ENCODE assay signal across 8 cellular contexts in the genomic region with DNA sequence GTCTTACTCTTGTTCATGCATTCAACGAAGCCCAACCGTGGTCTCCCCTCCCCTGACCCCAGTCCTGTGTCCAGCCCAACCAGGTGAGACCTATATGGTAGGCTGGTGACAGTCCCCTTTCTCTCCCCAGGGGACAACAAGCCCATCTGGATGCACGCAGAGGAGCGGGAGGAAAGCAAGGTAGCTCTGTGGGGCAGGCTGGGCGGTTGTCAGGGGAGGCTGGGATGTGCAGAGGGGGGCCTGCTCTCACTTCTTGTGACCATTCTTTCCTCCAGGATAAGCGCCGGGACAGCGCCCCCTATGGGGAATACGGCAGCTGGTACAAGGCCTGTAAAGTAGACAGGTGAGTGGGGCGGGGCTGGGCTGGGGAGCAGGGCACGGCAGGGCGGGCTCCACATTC. TPM values are rescaled to one million over a fixed set of nuclear protein-coding genes. Genes with fewer than 3 reads are reported as not detected.
DNase-seq lines count a peak whose midpoint lies in the region; ATAC-seq and TF ChIP-seq lines count a peak whose summit lies in the region.

No MANE protein-coding gene starts in this region.

- no peak overlapping the region for H2AFZ ChIP-seq in neural cell (ENCODE audit: low read depth, low read length)

- no peak overlapping the region for H3K4me3 Mint-ChIP-seq in Calu3 (ENCODE audit: low read depth, unreplicated experiment)
- no peak overlapping the region for H3K4me3 Mint-ChIP-seq in activated T-helper 2 cell treated with anti-CD3 and anti-CD28 coated beads, Interferon-gamma antibody, Interleukin-2, Interleukin-4, amounts not matched to agents 10 μg/mL and 5 μg/mL and 100 μg/mL, durations not matched to agents 14 hours and 24 hours and 36 hours (ENCODE audit: low read depth)

- no peaks in the 10 kb centered on the region for H3F3A ChIP-seq in neural cell (ENCODE audit: insufficient read depth, low read length, poor library complexity, severe bottlenecking)

- H3K27me3 Mint-ChIP-seq in Calu3 (ENCODE audit: unreplicated experiment): no peaks in the 10 kb centered on the region
- H3K27me3 Mint-ChIP-seq in activated T-helper 2 cell treated with anti-CD3 and anti-CD28 coated beads, Interferon-gamma antibody, Interleukin-2, Interleukin-4, amounts not matched to agents 10 μg/mL and 5 μg/mL and 100 μg/mL, durations not matched to agents 14 hours and 24 hours and 36 hours (ENCODE audit: low read depth): no peaks in the 10 kb centered on the region

- no peak overlapping the region for H3K27ac Mint-ChIP-seq in Calu3 (ENCODE audit: unreplicated experiment)
- no peak overlapping the region for H3K27ac Mint-ChIP-seq in activated T-helper 2 cell treated with anti-CD3 and anti-CD28 coated beads, Interferon-gamma antibody, Interleukin-2, Interleukin-4, amounts not matched to agents 10 μg/mL and 5 μg/mL and 100 μg/mL, durations not matched to agents 14 hours and 24 hours and 36 hours

- no peak overlapping the region for H3K27ac ChIP-seq in neural cell (ENCODE audit: low read length)
- H3K27ac ChIP-seq in caudate nucleus (ENCODE audit: low read depth, low read length): no peak overlapping the region

- peak; percentile 40 for DNase-seq in Calu3
- peak; percentile 97 for DNase-seq in HuH-7 (ENCODE audit: low spot score)
- peak; percentile 29 for DNase-seq in activated T-helper 2 cell treated with anti-CD3 and anti-CD28 coated beads, Interferon-gamma antibody, Interleukin-2, Interleukin-4, amounts not matched to agents 10 μg/mL and 5 μg/mL and 100 μg/mL, durations not matched to agents 14 hours and 24 hours and 36 hours (ENCODE audit: low spot score)
- DNase-seq in caudate nucleus (lab: John Stamatoyannopoulos, UW): no peak
- no peak for DNase-seq in NCI-H1694 (lab: John Stamatoyannopoulos, UW)

- peaks cover 14% of the 10 kb centered on the region for H3K79me2 ChIP-seq in neural cell (replicated peaks; ENCODE audit: insufficient read depth, low read length)

- no peak for TF ChIP-seq EP300 in neural cell (conservative IDR thresholded peaks at IDR 0.05; ENCODE audit: poor library complexity, severe bottlenecking)

- peaks cover 16% of the 10 kb centered on the region for H3K4me1 Mint-ChIP-seq in Calu3 (ENCODE audit: low read depth, unreplicated experiment)
- peaks cover 17% of the 10 kb centered on the region for H3K4me1 Mint-ChIP-seq in activated T-helper 2 cell treated with anti-CD3 and anti-CD28 coated beads, Interferon-gamma antibody, Interleukin-2, Interleukin-4, amounts not matched to agents 10 μg/mL and 5 μg/mL and 100 μg/mL, durations not matched to agents 14 hours and 24 hours and 36 hours (ENCODE audit: low read depth)

- TF ChIP-seq RAD21 in neural cell (conservative IDR thresholded peaks at IDR 0.05): no peak

- no peaks in the 10 kb centered on the region for H3K27me3 ChIP-seq in neural cell (ENCODE audit: insufficient read depth, low read depth, low read length)

- H3K9me3 Mint-ChIP-seq in Calu3 (ENCODE audit: low read depth, unreplicated experiment): no peaks in the 10 kb centered on the region
- H3K9me3 Mint-ChIP-seq in activated T-helper 2 cell treated with anti-CD3 and anti-CD28 coated beads, Interferon-gamma antibody, Interleukin-2, Interleukin-4, amounts not matched to agents 10 μg/mL and 5 μg/mL and 100 μg/mL, durations not matched to agents 14 hours and 24 hours and 36 hours: no peaks in the 10 kb centered on the region

- H3K36me3 ChIP-seq in neural cell (ENCODE audit: insufficient read depth, low read length): peaks cover 3% of the 10 kb centered on the region

- peaks cover 2% of the 10 kb centered on the region for H4K20me1 ChIP-seq in neural cell (ENCODE audit: insufficient read depth)

- H3K4me3 ChIP-seq in neural cell (ENCODE audit: low read length): no peak overlapping the region

- H3K36me3 Mint-ChIP-seq in Calu3 (ENCODE audit: insufficient read depth, unreplicated experiment): peaks cover 72% of the 10 kb centered on the region
- peaks cover 40% of the 10 kb centered on the region for H3K36me3 Mint-ChIP-seq in activated T-helper 2 cell treated with anti-CD3 and anti-CD28 coated beads, Interferon-gamma antibody, Interleukin-2, Interleukin-4, amounts not matched to agents 10 μg/mL and 5 μg/mL and 100 μg/mL, durations not matched to agents 14 hours and 24 hours and 36 hours (ENCODE audit: low read depth)

- TF ChIP-seq CTCF in Calu3 (IDR thresholded peaks at IDR 0.05; ENCODE audit: unreplicated experiment): peak; percentile 14
- TF ChIP-seq CTCF in neural cell (IDR thresholded peaks at IDR 0.05; ENCODE audit: poor library complexity, severe bottlenecking): peak; percentile 39

- H3K9ac ChIP-seq in neural cell (ENCODE audit: low read length): no peak overlapping the region

- no peak for ATAC-seq in GM21723 (IDR thresholded peaks at IDR 0.05; ENCODE audit: unreplicated experiment)
- no peak for ATAC-seq in HG02870 (IDR thresholded peaks at IDR 0.05; ENCODE audit: unreplicated experiment)

- no peaks in the 10 kb centered on the region for H3K9me3 ChIP-seq in neural cell (ENCODE audit: low read length)

- intact Hi-C loops in Calu3 (cut with micrococcal nuclease; ENCODE audit: unreplicated experiment): no loop called here
- intact Hi-C loops in activated T-helper 2 cell treated with anti-CD3 and anti-CD28 coated beads, Interferon-gamma antibody, Interleukin-2, Interleukin-4, amounts not matched to agents 10 μg/mL and 5 μg/mL and 100 μg/mL, durations not matched to agents 14 hours and 24 hours and 36 hours (cut with micrococcal nuclease): loop anchor here (5.0 kb wide), 1 partner anchor 213 kb away; the partner anchor contains the start of gene SF3B2

- BruUV-seq in Calu3 (replicated peaks; lab: Mats Ljungman, UMichigan): no TSS peak

- CTCF ChIA-PET in Calu3 (lab: Charles Lee): interaction anchor here (0.7 kb wide), 1 partner anchor 43 kb away, joined by 3 read pairs; no protein-coding TSS in a partner anchor

- no peaks in the 10 kb centered on the region for H3K9me2 ChIP-seq in neural cell (ENCODE audit: insufficient read depth, low read length)

- H3K4me2 ChIP-seq in neural cell (ENCODE audit: low read length): no peak overlapping the region

TF ChIP-seq in neural cell, 6 proteins besides CTCF, POLR2A, EP300 and RAD21 (continues in another document):
- TF ChIP-seq SMC3 (conservative IDR thresholded peaks at IDR 0.05; ENCODE audit: poor library complexity) (no peak), TAF1 (IDR thresholded peaks at IDR 0.05; ENCODE audit: low read depth) (no peak), POLR2AphosphoS5 (IDR thresholded peaks at IDR 0.05) (no peak), EZH2 (IDR thresholded peaks at IDR 0.05; ENCODE audit: borderline replicate concordance, insufficient read depth, low read length, poor library complexity, severe bottlenecking) (no peak)
- TF ChIP-seq, protein P1, sequence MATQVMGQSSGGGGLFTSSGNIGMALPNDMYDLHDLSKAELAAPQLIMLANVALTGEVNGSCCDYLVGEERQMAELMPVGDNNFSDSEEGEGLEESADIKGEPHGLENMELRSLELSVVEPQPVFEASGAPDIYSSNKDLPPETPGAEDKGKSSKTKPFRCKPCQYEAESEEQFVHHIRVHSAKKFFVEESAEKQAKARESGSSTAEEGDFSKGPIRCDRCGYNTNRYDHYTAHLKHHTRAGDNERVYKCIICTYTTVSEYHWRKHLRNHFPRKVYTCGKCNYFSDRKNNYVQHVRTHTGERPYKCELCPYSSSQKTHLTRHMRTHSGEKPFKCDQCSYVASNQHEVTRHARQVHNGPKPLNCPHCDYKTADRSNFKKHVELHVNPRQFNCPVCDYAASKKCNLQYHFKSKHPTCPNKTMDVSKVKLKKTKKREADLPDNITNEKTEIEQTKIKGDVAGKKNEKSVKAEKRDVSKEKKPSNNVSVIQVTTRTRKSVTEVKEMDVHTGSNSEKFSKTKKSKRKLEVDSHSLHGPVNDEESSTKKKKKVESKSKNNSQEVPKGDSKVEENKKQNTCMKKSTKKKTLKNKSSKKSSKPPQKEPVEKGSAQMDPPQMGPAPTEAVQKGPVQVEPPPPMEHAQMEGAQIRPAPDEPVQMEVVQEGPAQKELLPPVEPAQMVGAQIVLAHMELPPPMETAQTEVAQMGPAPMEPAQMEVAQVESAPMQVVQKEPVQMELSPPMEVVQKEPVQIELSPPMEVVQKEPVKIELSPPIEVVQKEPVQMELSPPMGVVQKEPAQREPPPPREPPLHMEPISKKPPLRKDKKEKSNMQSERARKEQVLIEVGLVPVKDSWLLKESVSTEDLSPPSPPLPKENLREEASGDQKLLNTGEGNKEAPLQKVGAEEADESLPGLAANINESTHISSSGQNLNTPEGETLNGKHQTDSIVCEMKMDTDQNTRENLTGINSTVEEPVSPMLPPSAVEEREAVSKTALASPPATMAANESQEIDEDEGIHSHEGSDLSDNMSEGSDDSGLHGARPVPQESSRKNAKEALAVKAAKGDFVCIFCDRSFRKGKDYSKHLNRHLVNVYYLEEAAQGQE (IDR thresholded peaks at IDR 0.05; ENCODE audit: borderline replicate concordance): no peak

RNA-seq across cellular contexts. Expression of gene RAB1B, which starts 3.5 kb away (rescaled TPM):
- total RNA-seq in Calu3 (2022): 144 and 146 TPM in 2 replicates
- 134 and 139 TPM in 2 replicates for total RNA-seq in activated T-helper 2 cell treated with anti-CD3 and anti-CD28 coated beads, Interferon-gamma antibody, Interleukin-2, Interleukin-4, amounts not matched to agents 10 μg/mL and 5 μg/mL and 100 μg/mL, durations not matched to agents 14 hours and 24 hours and 36 hours
- polyA plus RNA-seq in neural cell: 27.2 and 27.9 TPM in 2 replicates
- 24.8 and 29.9 TPM in 2 replicates for polyA minus RNA-seq in neural cell

RNA-seq across cellular contexts. Expression of gene KLC2, which starts 7.4 kb away (rescaled TPM):
- total RNA-seq in Calu3 (2022): 41.7 and 46.7 TPM in 2 replicates
- 48.3 and 51.9 TPM in 2 replicates for total RNA-seq in activated T-helper 2 cell treated with anti-CD3 and anti-CD28 coated beads, Interferon-gamma antibody, Interleukin-2, Interleukin-4, amounts not matched to agents 10 μg/mL and 5 μg/mL and 100 μg/mL, durations not matched to agents 14 hours and 24 hours and 36 hours
- polyA plus RNA-seq in neural cell: 45.6 and 49.6 TPM in 2 replicates
- polyA minus RNA-seq in neural cell: 60.3 and 76.2 TPM in 2 replicates

RNA-seq across cellular contexts. Expression of gene CNIH2, which starts 13.1 kb away (rescaled TPM):
- total RNA-seq in Calu3 (2022): 2.9 and 3.5 TPM in 2 replicates
- total RNA-seq in activated T-helper 2 cell treated with anti-CD3 and anti-CD28 coated beads, Interferon-gamma antibody, Interleukin-2, Interleukin-4, amounts not matched to agents 10 μg/mL and 5 μg/mL and 100 μg/mL, durations not matched to agents 14 hours and 24 hours and 36 hours: 0.91 and 1.5 TPM in 2 replicates
- polyA plus RNA-seq in neural cell: 47.9 and 54.5 TPM in 2 replicates
- polyA minus RNA-seq in neural cell: 63.8 and 84.4 TPM in 2 replicates

RNA-seq across cellular contexts. Expression of gene YIF1A, which starts 24.1 kb away (rescaled TPM):
- total RNA-seq in Calu3 (2022): 98.8 and 106 TPM in 2 replicates
- 78.9 and 85.2 TPM in 2 replicates for total RNA-seq in activated T-helper 2 cell treated with anti-CD3 and anti-CD28 coated beads, Interferon-gamma antibody, Interleukin-2, Interleukin-4, amounts not matched to agents 10 μg/mL and 5 μg/mL and 100 μg/mL, durations not matched to agents 14 hours and 24 hours and 36 hours
- 40.3 and 51.2 TPM in 2 replicates for polyA plus RNA-seq in neural cell
- 19.8 and 21.9 TPM in 2 replicates for polyA minus RNA-seq in neural cell

RNA-seq across cellular contexts. Expression of gene TMEM151A, which starts 26.8 kb away (rescaled TPM):
- total RNA-seq in Calu3 (2022): 1.4 and 3.0 TPM in 2 replicates
- total RNA-seq in activated T-helper 2 cell treated with anti-CD3 and anti-CD28 coated beads, Interferon-gamma antibody, Interleukin-2, Interleukin-4, amounts not matched to agents 10 μg/mL and 5 μg/mL and 100 μg/mL, durations not matched to agents 14 hours and 24 hours and 36 hours: not detected in 2 replicates
- 5.3 and 8.4 TPM in 2 replicates for polyA plus RNA-seq in neural cell
- 6.3 and 7.3 TPM in 2 replicates for polyA minus RNA-seq in neural cell

Comparison
In these comparisons a context has a peak if more than half of its experiments do, and no peak if none do; other contexts are left out.
1. DNase-seq: peak in Calu3 (single experiment), HuH-7 (single experiment) and activated T-helper 2 cell treated with anti-CD3 and anti-CD28 coated beads, Interferon-gamma antibody, Interleukin-2, Interleukin-4, amounts not matched to agents 10 μg/mL and 5 μg/mL and 100 μg/mL, durations not matched to agents 14 hours and 24 hours and 36 hours (single experiment); none in caudate nucleus (0 of 61) and NCI-H1694 (single experiment).